ENCODE assay signal across 2 cellular contexts in the genomic region with DNA sequence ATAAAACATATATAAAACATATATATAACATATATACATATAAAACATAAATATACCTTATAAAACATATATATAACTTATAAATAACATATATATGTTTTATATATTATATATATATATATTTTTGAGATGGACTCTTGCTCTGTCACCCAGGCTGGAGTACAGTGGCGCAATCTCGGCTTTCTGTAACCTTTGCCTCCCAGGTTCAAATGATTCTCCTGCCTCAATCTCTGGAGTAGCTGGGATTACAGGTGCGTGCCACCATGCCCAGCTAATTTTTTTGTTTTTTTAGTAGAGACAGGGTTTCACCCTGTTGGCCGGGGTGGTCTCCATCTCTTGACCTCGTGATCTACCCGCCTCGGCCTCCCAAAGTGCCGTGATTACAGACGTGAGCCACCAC. TPM values are rescaled to one million over a fixed set of nuclear protein-coding genes. Genes with fewer than 3 reads are reported as not detected.
"Had no signal": no experiment of that assay in that cellular context is flagged by ENCODE, and none has a peak within 500 bp of the region (broad histone marks: within the 10 kb centered on the region; RNA-seq: fewer than 3 reads in every experiment).

No MANE protein-coding gene starts in this region.

RNA-seq across cellular contexts. Expression of gene AGXT2, which starts 54.0 kb away (rescaled TPM):
- total RNA-seq: G401, GM12878 had no signal
- polyA plus RNA-seq: GM12878 had no signal
